Comparison of ENCODE assay signal across 8 cellular contexts in the genomic region with DNA sequence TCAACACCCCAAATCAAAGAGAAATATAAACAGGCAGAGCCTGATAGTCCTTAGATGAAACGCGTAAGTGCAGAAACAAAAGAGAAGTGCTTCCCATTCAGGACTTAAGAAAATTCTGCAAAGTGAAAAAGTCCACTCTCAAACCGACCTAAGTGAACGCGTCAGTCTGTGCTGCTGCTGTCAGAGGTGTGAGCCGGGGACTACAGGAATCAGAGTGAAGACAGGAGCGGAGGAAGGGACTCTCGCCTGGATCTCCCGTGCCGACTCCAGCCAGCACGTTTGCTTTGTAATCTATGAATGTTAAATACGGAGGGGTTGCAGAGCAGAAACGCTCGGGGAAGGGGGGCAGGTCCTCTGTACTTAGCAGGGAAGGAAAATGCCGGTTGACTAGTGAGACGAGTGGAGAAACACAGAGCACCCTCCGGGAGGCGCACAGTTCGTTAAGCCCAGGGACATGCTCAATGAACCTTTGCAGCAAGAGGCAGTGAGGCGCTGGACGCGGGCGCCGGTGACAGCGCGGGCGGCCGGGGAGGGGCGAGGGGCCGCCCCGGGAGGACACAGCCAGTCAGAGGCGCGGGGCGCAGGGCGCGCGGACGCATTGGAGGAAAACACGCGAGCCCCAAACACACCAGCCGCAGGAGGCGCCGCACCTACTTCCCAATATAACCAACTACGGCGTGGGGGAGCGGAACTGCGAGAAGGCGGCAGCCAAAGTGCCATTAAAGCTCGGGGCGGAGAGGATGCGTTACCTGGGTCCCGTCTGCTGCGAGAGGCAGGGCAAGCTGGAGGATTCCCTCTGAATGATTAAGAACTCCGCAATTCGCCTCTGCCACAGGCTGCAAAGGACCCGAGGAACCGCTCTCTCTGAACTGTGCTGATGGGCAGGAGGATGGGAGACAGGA. TPM values are rescaled to one million over a fixed set of nuclear protein-coding genes. Genes with fewer than 3 reads are reported as not detected.
DNase-seq lines count a peak whose midpoint lies in the region; TF ChIP-seq lines count a peak whose summit lies in the region.

CNTN5 (plus strand) TSS at position 626 of the 902 bp plus-strand sequence.

- no peak within 1 kb of the TSS for H3K27ac Mint-ChIP-seq in osteocyte (ENCODE audit: unreplicated experiment)

- H3K9me3 Mint-ChIP-seq in osteocyte (ENCODE audit: unreplicated experiment) = no peaks in the 10 kb centered on the region

- DNase-seq in AG09309 (ENCODE audit: low read depth) (no peak), GM20000 (ENCODE audit: low spot score) (peak; percentile 11), NCI-H2171 treated with DMSO at 0.1 percent for 48 hours (lab: John Stamatoyannopoulos, UW) (peak; percentile 95), cardiac muscle cell (ENCODE audit: low read depth in 1 of 2, low spot score in 1 of 2) (peak; percentile 54 to 87), osteocyte (ENCODE audit: extremely low spot score, unreplicated experiment) (no peak), NCI-H2196 treated with DMSO at 0.1 percent for 48 hours (lab: John Stamatoyannopoulos, UW; ENCODE audit: unreplicated experiment) (no peak), dedifferentiated amniotic fluid mesenchymal stem cell (ENCODE audit: extremely low spot score) (no peak)
- DNase-seq in activated T-cell treated with anti-CD3 and anti-CD28 coated beads, Interleukin-2, amount 50 U/mL, for 48 hours = peak; percentile 33 to 40

- peaks cover 4% of the 10 kb centered on the region for H3K4me1 ChIP-seq in cardiac muscle cell (ENCODE audit: low read depth)

- H3K9me3 ChIP-seq in cardiac muscle cell (ENCODE audit: low read depth) = no peaks in the 10 kb centered on the region

- H3K4me3 Mint-ChIP-seq in osteocyte (ENCODE audit: unreplicated experiment) = peak within 1 kb of the TSS; percentile 74

- no peaks in the 10 kb centered on the region for H3K36me3 ChIP-seq in cardiac muscle cell

- peak within 1 kb of the TSS; percentile 56 for H3K27ac ChIP-seq in cardiac muscle cell

- H3K36me3 Mint-ChIP-seq in osteocyte (ENCODE audit: unreplicated experiment) = no peaks in the 10 kb centered on the region

- TF ChIP-seq CTCF in AG09309 (IDR thresholded peaks at IDR 0.05; ENCODE audit: control insufficient read depth, insufficient read depth, low read depth, low read length, missing control alignments) (no peak), GM20000 (IDR thresholded peaks at IDR 0.05; ENCODE audit: extremely low read depth, missing control alignments) (no peak), cardiac muscle cell (IDR thresholded peaks at IDR 0.05; ENCODE audit: low read depth, low read length) (no peak), osteocyte (IDR thresholded peaks at IDR 0.05) (peak; percentile 17)

- H3K4me3 ChIP-seq in AG09309 (ENCODE audit: control insufficient read depth, low read depth, low read length) (peak within 1 kb of the TSS; percentile 18; the same call in 1 of the 2 replicates), cardiac muscle cell (peak within 1 kb of the TSS; percentile 59)

- peaks cover 65% of the 10 kb centered on the region for H3K27me3 Mint-ChIP-seq in osteocyte (ENCODE audit: unreplicated experiment)

- H3K27me3 ChIP-seq in cardiac muscle cell = no peaks in the 10 kb centered on the region

- peaks cover 15% of the 10 kb centered on the region for H3K4me1 Mint-ChIP-seq in osteocyte (ENCODE audit: unreplicated experiment)

RNA-seq across cellular contexts. Expression of gene CNTN5, which starts in this region (rescaled TPM):
- total RNA-seq in cardiac muscle cell = 41.3 and 52.6 TPM in 2 replicates
- 30.0 and 30.8 TPM in 2 replicates for polyA plus RNA-seq in cardiac muscle cell
- total RNA-seq in osteocyte = 0.29 and 0.30 TPM in 2 replicates

Comparison
In these comparisons a context has a peak if more than half of its experiments do, and no peak if none do; other contexts are left out.
1. RNA of gene CNTN5 (total RNA-seq): 41.3 to 52.6 TPM in cardiac muscle cell; 0.29 to 0.30 TPM in osteocyte; every median in the first group is over 10 times any median in the second.
2. DNase-seq: peak in GM20000 (single experiment), NCI-H2171 treated with DMSO at 0.1 percent for 48 hours (single experiment), activated T-cell treated with anti-CD3 and anti-CD28 coated beads, Interleukin-2, amount 50 U/mL, for 48 hours (2 of 2) and cardiac muscle cell (2 of 2); none in AG09309 (single experiment), osteocyte (single experiment), NCI-H2196 treated with DMSO at 0.1 percent for 48 hours (single experiment) and dedifferentiated amniotic fluid mesenchymal stem cell (single experiment).